9 cellular contexts compared by ENCODE assay signal in genomic region chr12:24901975-24902461, GRCh38. TPM values are rescaled to one million over a fixed set of nuclear protein-coding genes. Genes with fewer than 3 reads are reported as not detected.
DNase-seq lines count a peak whose midpoint lies in the region; ATAC-seq, FAIRE-seq and TF ChIP-seq lines count a peak whose summit lies in the region.
"Had no signal": no experiment of that assay in that cellular context is flagged by ENCODE, and none has a peak within 500 bp of the region (broad histone marks: within the 10 kb centered on the region; RNA-seq: fewer than 3 reads in every experiment).

No MANE protein-coding gene starts in this region.

- intact Hi-C loops in HepG2 (cut with micrococcal nuclease; ENCODE audit: unreplicated experiment): no loop called here
- intact Hi-C loops in posterior vena cava (cut with DNase I): no loop called here

- H3K27ac ChIP-seq in HepG2 (ENCODE audit: extremely low read length, insufficient read depth, low read length) (no peak overlapping the region), subcutaneous abdominal adipose tissue (ENCODE audit: low read depth, low read length) (peak overlapping the region; percentile 30), small intestine (ENCODE audit: low read depth in 1 of 2, low read length in 1 of 2) (peak overlapping the region in 1 of 2 donors; percentile 44)
- H3K27ac ChIP-seq: A549 had no signal

- H3K36me3 ChIP-seq in HepG2 (replicated peaks in 1 of 2; ENCODE audit: control insufficient read depth in 1 of 2, insufficient read depth in 2 of 2, low read length in 2 of 2) (no peaks in the 10 kb centered on the region; a peak in 1 of 5 replicates), subcutaneous abdominal adipose tissue (ENCODE audit: control insufficient read depth in 5 of 5, insufficient read depth in 5 of 5, low read length in 5 of 5) (no peaks in the 10 kb centered on the region), small intestine (ENCODE audit: control insufficient read depth in 2 of 2, insufficient read depth in 2 of 2, low read length in 2 of 2) (no peaks in the 10 kb centered on the region)

- H2AFZ ChIP-seq in HepG2 (ENCODE audit: low read length): no peak overlapping the region

- TF ChIP-seq EP300 in HepG2 (IDR thresholded peaks at IDR 0.05; ENCODE audit: low read depth in 2 of 2, low read length in 2 of 2) (no peak), HepG2 (CRISPR knock-in tag; IDR thresholded peaks at IDR 0.05; ENCODE audit: borderline replicate concordance) (no peak)

- H3K9ac ChIP-seq in HepG2 (ENCODE audit: insufficient read depth, low read depth, low read length) (no peak overlapping the region), subcutaneous abdominal adipose tissue (ENCODE audit: low read length in 5 of 5) (peak overlapping the region in 3 of 5 donors; percentile 10 to 67 (median 61))

- DNase-seq in NCI-H2227 (lab: John Stamatoyannopoulos, UW; ENCODE audit: unreplicated experiment) (peak; percentile 8), NCI-H2227 treated with DMSO at 0.1 percent for 48 hours (lab: John Stamatoyannopoulos, UW) (no peak), cardiac fibroblast (ENCODE audit: low read depth in 2 of 2) (no peak), HepG2 (ENCODE audit: low spot score) (no peak), small intestine (no peak), posterior vena cava (ENCODE audit: low spot score) (no peak)

- no peak for TF ChIP-seq POLR2A in HepG2 (IDR thresholded peaks at IDR 0.05; ENCODE audit: insufficient read depth in 1 of 2, low read depth in 2 of 2, low read length in 2 of 2)

- no TSS peak for BruUV-seq in HepG2 (replicated peaks; lab: Mats Ljungman, UMichigan)

- no peaks in the 10 kb centered on the region for H3K4me1 ChIP-seq in HepG2 (ENCODE audit: insufficient read depth, low read length)
- H3K4me1 ChIP-seq in subcutaneous abdominal adipose tissue (ENCODE audit: control insufficient read depth in 5 of 5, insufficient read depth in 5 of 5, low read length in 5 of 5): peaks cover 2 to 24% (median 20%) of the 10 kb centered on the region in 5 donors
- H3K4me1 ChIP-seq in small intestine (ENCODE audit: control insufficient read depth in 2 of 2, insufficient read depth in 1 of 2, low read depth in 1 of 2, low read length in 1 of 2): no peaks in the 10 kb centered on the region

- ATAC-seq in HepG2: no peak
- ATAC-seq in GM21576 (IDR thresholded peaks at IDR 0.05; ENCODE audit: unreplicated experiment): no peak

- in situ Hi-C loops in HepG2 (cut with HindIII; ENCODE audit: extremely low pct_ligation_motif_present, low pct_unique_long_range_greater_than_20kb): no loop called here

- no peak for FAIRE-seq in HepG2 (lab: Jason Lieb, UNC)
- no peak for FAIRE-seq in small intestine (lab: Jason Lieb, UNC)
- FAIRE-seq: A549 had no signal

- H3K4me2 ChIP-seq in HepG2 (ENCODE audit: low read depth, low read length): no peak overlapping the region
- H3K4me2 ChIP-seq: A549 had no signal

- CTCF ChIA-PET in HepG2 (lab: Yijun Ruan, JAX; ENCODE audit: low intra/inter-chr PET ratio, low total read pairs): no interaction called here

- TF ChIP-seq CTCF in cardiac fibroblast (IDR thresholded peaks at IDR 0.05; ENCODE audit: low read depth, low read length): no peak
- TF ChIP-seq CTCF in HepG2 (CRISPR knock-in tag; IDR thresholded peaks at IDR 0.05): no peak

- POLR2A ChIA-PET in HepG2 (lab: Yijun Ruan, JAX): no interaction called here

- H4K20me1 ChIP-seq in HepG2 (ENCODE audit: insufficient read depth, low read length): no peaks in the 10 kb centered on the region

- no peak for TF ChIP-seq RAD21 in HepG2 (CRISPR knock-in tag; IDR thresholded peaks at IDR 0.05)

- H3K9me3 ChIP-seq in HepG2 (ENCODE audit: low read length) (no peaks in the 10 kb centered on the region), subcutaneous abdominal adipose tissue (ENCODE audit: control insufficient read depth in 5 of 5, low read length in 5 of 5) (no peaks in the 10 kb centered on the region), small intestine (ENCODE audit: control insufficient read depth, low read depth) (no peaks in the 10 kb centered on the region)
- H3K9me3 ChIP-seq: A549 had no signal

- H3K4me3 ChIP-seq in cardiac fibroblast (replicated peaks in 1 of 2; ENCODE audit: low read depth in 2 of 2, low read length in 2 of 2) (peak overlapping the region; percentile 57 to 69), HepG2 (replicated peaks in 1 of 3; ENCODE audit: insufficient read depth in 1 of 3, low read depth in 2 of 3, low read length in 3 of 3) (no peak overlapping the region), subcutaneous abdominal adipose tissue (ENCODE audit: low read depth in 1 of 5, low read length in 5 of 5) (peak overlapping the region; percentile 36 to 85 (median 70)), small intestine (ENCODE audit: low read depth in 1 of 2, low read length in 2 of 2) (no peak overlapping the region)
- H3K4me3 ChIP-seq: A549 had no signal

- H3K79me2 ChIP-seq in HepG2 (ENCODE audit: insufficient read depth, low read length): no peaks in the 10 kb centered on the region

- WGBS in HepG2 (ENCODE audit: low lambda C conversion rate): 98% methylated on average over 23 of the region's 23 CpGs
- WGBS in small intestine, 3 donors: 13 to 35% (median 28%) methylated on average over 23 of the region's 23 CpGs

- H3K27me3 ChIP-seq in HepG2 (ENCODE audit: control insufficient read depth in 1 of 2, insufficient read depth in 2 of 2, low read length in 2 of 2) (no peaks in the 10 kb centered on the region), subcutaneous abdominal adipose tissue (ENCODE audit: control insufficient read depth in 5 of 5, insufficient read depth in 4 of 5, low read length in 5 of 5) (peaks cover 0 to 16% (median 8%) of the 10 kb centered on the region in 5 donors), small intestine (ENCODE audit: control insufficient read depth in 2 of 2, insufficient read depth in 2 of 2, low read length in 2 of 2) (peaks cover 4 to 15% of the 10 kb centered on the region in 2 donors)

TF ChIP-seq in HepG2, 621 proteins besides CTCF, POLR2A, EP300 and RAD21:
- TF ChIP-seq, protein P1, sequence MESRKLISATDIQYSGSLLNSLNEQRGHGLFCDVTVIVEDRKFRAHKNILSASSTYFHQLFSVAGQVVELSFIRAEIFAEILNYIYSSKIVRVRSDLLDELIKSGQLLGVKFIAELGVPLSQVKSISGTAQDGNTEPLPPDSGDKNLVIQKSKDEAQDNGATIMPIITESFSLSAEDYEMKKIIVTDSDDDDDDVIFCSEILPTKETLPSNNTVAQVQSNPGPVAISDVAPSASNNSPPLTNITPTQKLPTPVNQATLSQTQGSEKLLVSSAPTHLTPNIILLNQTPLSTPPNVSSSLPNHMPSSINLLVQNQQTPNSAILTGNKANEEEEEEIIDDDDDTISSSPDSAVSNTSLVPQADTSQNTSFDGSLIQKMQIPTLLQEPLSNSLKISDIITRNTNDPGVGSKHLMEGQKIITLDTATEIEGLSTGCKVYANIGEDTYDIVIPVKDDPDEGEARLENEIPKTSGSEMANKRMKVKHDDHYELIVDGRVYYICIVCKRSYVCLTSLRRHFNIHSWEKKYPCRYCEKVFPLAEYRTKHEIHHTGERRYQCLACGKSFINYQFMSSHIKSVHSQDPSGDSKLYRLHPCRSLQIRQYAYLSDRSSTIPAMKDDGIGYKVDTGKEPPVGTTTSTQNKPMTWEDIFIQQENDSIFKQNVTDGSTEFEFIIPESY (CRISPR knock-in tag; IDR thresholded peaks at IDR 0.05): 0 out of 2 replicates have a peak, but pooled peaks have one; percentile 18
- TF ChIP-seq SIN3B (IDR thresholded peaks at IDR 0.05; ENCODE audit: low read length): no peak
- TF ChIP-seq HNRNPK (IDR thresholded peaks at IDR 0.05; ENCODE audit: low read depth, low read length, poor library complexity, severe bottlenecking): no peak
- TF ChIP-seq MLLT10 (CRISPR knock-in tag; IDR thresholded peaks at IDR 0.05): no peak
- no peak for TF ChIP-seq HMGA1 (CRISPR knock-in tag; conservative IDR thresholded peaks at IDR 0.05)
- TF ChIP-seq HNF4G (IDR thresholded peaks at IDR 0.05; ENCODE audit: borderline replicate concordance, low read depth, low read length): no peak
- TF ChIP-seq HNF4G (CRISPR knock-in tag; IDR thresholded peaks at IDR 0.05; ENCODE audit: borderline replicate concordance, low read depth): no peak

RNA-seq across cellular contexts. Expression of gene BCAT1, which starts 46.9 kb away (rescaled TPM):
- total RNA-seq in HepG2 (2016; rRNA removed; fragmentation: Illumina TruSeq; extraction: Trizol): 75.5 and 142 TPM in 2 replicates
- total RNA-seq in HepG2 (2016; cell fraction: cytosol; rRNA removed; fragmentation: Illumina TruSeq; extraction: Trizol; ENCODE audit: low read depth): 5.6 and 7.0 TPM in 2 replicates
- 72.9 and 129 TPM in 2 replicates for total RNA-seq in HepG2 (2016; cell fraction: insoluble cytoplasmic fraction; rRNA removed; fragmentation: Illumina TruSeq; extraction: Trizol)
- 13.3 and 15.4 TPM in 2 replicates for total RNA-seq in HepG2 (2016; cell fraction: membrane; rRNA removed; fragmentation: Illumina TruSeq; extraction: Trizol)
- total RNA-seq in HepG2 (2016; cell fraction: nucleus; rRNA removed; fragmentation: Illumina TruSeq; extraction: Trizol): 33.0 and 33.1 TPM in 2 replicates
- 7.8 and 8.0 TPM in 2 replicates for polyA plus RNA-seq in HepG2 (2011; rRNA removed)
- polyA plus RNA-seq in HepG2 (2011; cell fraction: cytosol; rRNA removed): 3.9 and 5.8 TPM in 2 replicates
- 5.0 and 7.8 TPM in 2 replicates for polyA plus RNA-seq in HepG2 (2011; cell fraction: nucleus; rRNA removed)
- 20.1 and 29.8 TPM in 2 replicates for polyA plus RNA-seq in HepG2 (2012)
- polyA plus RNA-seq in HepG2 (2016; cell fraction: cytosol; fragmentation: Illumina TruSeq; extraction: Trizol; ENCODE audit: low read depth): 2.8 and 5.4 TPM in 2 replicates
- polyA plus RNA-seq in HepG2 (2016; cell fraction: insoluble cytoplasmic fraction; fragmentation: Illumina TruSeq; extraction: Trizol; ENCODE audit: low read depth): 42.2 and 43.3 TPM in 2 replicates
- polyA plus RNA-seq in HepG2 (2016; cell fraction: membrane; fragmentation: Illumina TruSeq; extraction: Trizol; ENCODE audit: low read depth): 6.0 and 6.1 TPM in 2 replicates
- polyA plus RNA-seq in HepG2 (2016; cell fraction: nucleus; fragmentation: Illumina TruSeq; extraction: Trizol; ENCODE audit: insufficient read depth, low read depth): 16.8 and 16.9 TPM in 2 replicates
- 0.49 and 19.4 TPM in 2 replicates for polyA minus RNA-seq in HepG2 (2011; rRNA and poly(A)+ RNA removed; ENCODE audit: low replicate concordance)
- 29.5 and 39.7 TPM in 2 replicates for polyA minus RNA-seq in HepG2 (2011; cell fraction: cytosol; rRNA and poly(A)+ RNA removed)
- 30.2 and 33.6 TPM in 2 replicates for polyA minus RNA-seq in HepG2 (2011; cell fraction: nucleus; rRNA and poly(A)+ RNA removed)
- polyA plus RNA-seq in small intestine: 1 to 10 TPM in 2 of 3 donors, under 1 TPM in 1; 0.22 to 5.3 (median 2.4) TPM
- 10 to 100 TPM; 44.3 to 45.1 TPM for total RNA-seq in posterior vena cava

Comparison
In these comparisons a context has a peak if more than half of its experiments do, and no peak if none do; other contexts are left out.
1. H3K4me3 ChIP-seq: peak in cardiac fibroblast (2 of 2) and subcutaneous abdominal adipose tissue (5 of 5); none in HepG2 (0 of 3) and small intestine (0 of 2).